1 cellular context compared by ENCODE assay signal in the genomic region with DNA sequence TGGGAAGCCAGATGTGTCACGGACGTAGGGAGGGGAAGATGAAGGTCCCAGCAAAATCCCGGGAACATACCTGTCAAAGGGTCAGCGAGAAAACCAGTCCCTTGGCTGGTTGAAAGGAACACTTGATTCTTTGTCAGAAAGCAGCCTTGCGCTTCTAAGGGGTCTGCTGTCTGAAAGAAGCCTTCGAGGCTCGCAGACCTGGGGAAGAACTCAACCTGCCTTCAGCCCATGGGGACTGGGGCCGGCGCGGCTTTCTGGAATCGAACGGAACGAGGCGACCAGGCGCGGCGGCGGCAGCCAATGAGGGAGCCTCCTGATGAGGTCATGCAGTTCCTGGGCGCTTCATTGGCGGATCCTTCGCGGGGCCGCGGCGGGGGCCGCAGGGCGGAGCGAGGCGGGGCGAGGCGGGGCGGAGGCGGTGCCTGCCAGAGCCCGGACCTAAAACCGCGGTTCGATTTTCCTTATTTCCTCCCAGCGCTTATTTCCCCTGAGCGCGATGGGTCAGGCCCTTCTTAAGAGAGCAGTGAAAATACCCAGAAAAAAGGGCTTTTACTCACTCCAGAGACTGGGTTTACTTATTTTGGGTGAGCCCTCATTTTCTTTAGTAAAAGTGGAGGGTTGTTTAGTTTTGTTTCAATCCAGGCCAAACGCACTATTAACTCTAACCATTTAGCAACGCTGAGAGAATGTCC.
TF ChIP-seq lines count a peak whose summit lies in the region.

No MANE protein-coding gene starts in this region.

TF ChIP-seq in HepG2, 621 proteins besides CTCF, POLR2A, EP300 and RAD21 (continued from another document and continues in another):
- TF ChIP-seq, protein P1, sequence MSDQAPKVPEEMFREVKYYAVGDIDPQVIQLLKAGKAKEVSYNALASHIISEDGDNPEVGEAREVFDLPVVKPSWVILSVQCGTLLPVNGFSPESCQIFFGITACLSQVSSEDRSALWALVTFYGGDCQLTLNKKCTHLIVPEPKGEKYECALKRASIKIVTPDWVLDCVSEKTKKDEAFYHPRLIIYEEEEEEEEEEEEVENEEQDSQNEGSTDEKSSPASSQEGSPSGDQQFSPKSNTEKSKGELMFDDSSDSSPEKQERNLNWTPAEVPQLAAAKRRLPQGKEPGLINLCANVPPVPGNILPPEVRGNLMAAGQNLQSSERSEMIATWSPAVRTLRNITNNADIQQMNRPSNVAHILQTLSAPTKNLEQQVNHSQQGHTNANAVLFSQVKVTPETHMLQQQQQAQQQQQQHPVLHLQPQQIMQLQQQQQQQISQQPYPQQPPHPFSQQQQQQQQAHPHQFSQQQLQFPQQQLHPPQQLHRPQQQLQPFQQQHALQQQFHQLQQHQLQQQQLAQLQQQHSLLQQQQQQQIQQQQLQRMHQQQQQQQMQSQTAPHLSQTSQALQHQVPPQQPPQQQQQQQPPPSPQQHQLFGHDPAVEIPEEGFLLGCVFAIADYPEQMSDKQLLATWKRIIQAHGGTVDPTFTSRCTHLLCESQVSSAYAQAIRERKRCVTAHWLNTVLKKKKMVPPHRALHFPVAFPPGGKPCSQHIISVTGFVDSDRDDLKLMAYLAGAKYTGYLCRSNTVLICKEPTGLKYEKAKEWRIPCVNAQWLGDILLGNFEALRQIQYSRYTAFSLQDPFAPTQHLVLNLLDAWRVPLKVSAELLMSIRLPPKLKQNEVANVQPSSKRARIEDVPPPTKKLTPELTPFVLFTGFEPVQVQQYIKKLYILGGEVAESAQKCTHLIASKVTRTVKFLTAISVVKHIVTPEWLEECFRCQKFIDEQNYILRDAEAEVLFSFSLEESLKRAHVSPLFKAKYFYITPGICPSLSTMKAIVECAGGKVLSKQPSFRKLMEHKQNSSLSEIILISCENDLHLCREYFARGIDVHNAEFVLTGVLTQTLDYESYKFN (CRISPR knock-in tag; conservative IDR thresholded peaks at IDR 0.05): 0 out of 2 replicates have a peak, but pooled peaks have one; percentile 10
- TF ChIP-seq ZNF703 (CRISPR knock-in tag; IDR thresholded peaks at IDR 0.05; ENCODE audit: borderline replicate concordance) (no peak), TRIM24 (CRISPR knock-in tag; IDR thresholded peaks at IDR 0.05) (no peak), NR2F2 (IDR thresholded peaks at IDR 0.05; ENCODE audit: borderline replicate concordance, low read depth) (no peak), CREB1 (IDR thresholded peaks at IDR 0.05) (no peak), CREB1 (CRISPR knock-in tag; IDR thresholded peaks at IDR 0.05) (no peak), ZBTB8A (CRISPR knock-in tag; IDR thresholded peaks at IDR 0.05; ENCODE audit: borderline replicate concordance, low read depth) (no peak), ATAD3A (CRISPR knock-in tag; IDR thresholded peaks at IDR 0.05) (no peak), TBX3 (IDR thresholded peaks at IDR 0.05; ENCODE audit: borderline replicate concordance) (no peak), ZNF614 (CRISPR knock-in tag; IDR thresholded peaks at IDR 0.05; ENCODE audit: borderline replicate concordance) (no peak), FLYWCH1 (CRISPR knock-in tag; IDR thresholded peaks at IDR 0.05) (no peak), ZKSCAN5 (CRISPR knock-in tag; IDR thresholded peaks at IDR 0.05) (no peak), ZNF383 (CRISPR knock-in tag; IDR thresholded peaks at IDR 0.05; ENCODE audit: borderline replicate concordance) (no peak), KDM4B (CRISPR knock-in tag; IDR thresholded peaks at IDR 0.05) (no peak), DPF2 (CRISPR knock-in tag; IDR thresholded peaks at IDR 0.05; ENCODE audit: borderline replicate concordance, low read depth) (no peak), ETV6 (CRISPR knock-in tag; conservative IDR thresholded peaks at IDR 0.05) (no peak), MTA3 (CRISPR knock-in tag; IDR thresholded peaks at IDR 0.05) (no peak), EZH2 (conservative IDR thresholded peaks at IDR 0.05; ENCODE audit: low read depth, low read length) (no peak), ZNF720 (CRISPR knock-in tag; IDR thresholded peaks at IDR 0.05) (no peak), KLF12 (CRISPR knock-in tag; IDR thresholded peaks at IDR 0.05; ENCODE audit: borderline replicate concordance) (no peak), ZNF891 (CRISPR knock-in tag; IDR thresholded peaks at IDR 0.05) (no peak), ZNF790 (CRISPR knock-in tag; IDR thresholded peaks at IDR 0.05; ENCODE audit: borderline replicate concordance) (no peak), ZNF136 (CRISPR knock-in tag; IDR thresholded peaks at IDR 0.05; ENCODE audit: low read depth) (no peak), YEATS2 (CRISPR knock-in tag; IDR thresholded peaks at IDR 0.05; ENCODE audit: borderline replicate concordance) (no peak), WIZ (CRISPR knock-in tag; IDR thresholded peaks at IDR 0.05) (no peak)
- TF ChIP-seq, protein P2, sequence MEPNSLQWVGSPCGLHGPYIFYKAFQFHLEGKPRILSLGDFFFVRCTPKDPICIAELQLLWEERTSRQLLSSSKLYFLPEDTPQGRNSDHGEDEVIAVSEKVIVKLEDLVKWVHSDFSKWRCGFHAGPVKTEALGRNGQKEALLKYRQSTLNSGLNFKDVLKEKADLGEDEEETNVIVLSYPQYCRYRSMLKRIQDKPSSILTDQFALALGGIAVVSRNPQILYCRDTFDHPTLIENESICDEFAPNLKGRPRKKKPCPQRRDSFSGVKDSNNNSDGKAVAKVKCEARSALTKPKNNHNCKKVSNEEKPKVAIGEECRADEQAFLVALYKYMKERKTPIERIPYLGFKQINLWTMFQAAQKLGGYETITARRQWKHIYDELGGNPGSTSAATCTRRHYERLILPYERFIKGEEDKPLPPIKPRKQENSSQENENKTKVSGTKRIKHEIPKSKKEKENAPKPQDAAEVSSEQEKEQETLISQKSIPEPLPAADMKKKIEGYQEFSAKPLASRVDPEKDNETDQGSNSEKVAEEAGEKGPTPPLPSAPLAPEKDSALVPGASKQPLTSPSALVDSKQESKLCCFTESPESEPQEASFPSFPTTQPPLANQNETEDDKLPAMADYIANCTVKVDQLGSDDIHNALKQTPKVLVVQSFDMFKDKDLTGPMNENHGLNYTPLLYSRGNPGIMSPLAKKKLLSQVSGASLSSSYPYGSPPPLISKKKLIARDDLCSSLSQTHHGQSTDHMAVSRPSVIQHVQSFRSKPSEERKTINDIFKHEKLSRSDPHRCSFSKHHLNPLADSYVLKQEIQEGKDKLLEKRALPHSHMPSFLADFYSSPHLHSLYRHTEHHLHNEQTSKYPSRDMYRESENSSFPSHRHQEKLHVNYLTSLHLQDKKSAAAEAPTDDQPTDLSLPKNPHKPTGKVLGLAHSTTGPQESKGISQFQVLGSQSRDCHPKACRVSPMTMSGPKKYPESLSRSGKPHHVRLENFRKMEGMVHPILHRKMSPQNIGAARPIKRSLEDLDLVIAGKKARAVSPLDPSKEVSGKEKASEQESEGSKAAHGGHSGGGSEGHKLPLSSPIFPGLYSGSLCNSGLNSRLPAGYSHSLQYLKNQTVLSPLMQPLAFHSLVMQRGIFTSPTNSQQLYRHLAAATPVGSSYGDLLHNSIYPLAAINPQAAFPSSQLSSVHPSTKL (CRISPR knock-in tag; IDR thresholded peaks at IDR 0.05): no peak; the same call in 1 of the 2 replicates
- TF ChIP-seq, protein P3, sequence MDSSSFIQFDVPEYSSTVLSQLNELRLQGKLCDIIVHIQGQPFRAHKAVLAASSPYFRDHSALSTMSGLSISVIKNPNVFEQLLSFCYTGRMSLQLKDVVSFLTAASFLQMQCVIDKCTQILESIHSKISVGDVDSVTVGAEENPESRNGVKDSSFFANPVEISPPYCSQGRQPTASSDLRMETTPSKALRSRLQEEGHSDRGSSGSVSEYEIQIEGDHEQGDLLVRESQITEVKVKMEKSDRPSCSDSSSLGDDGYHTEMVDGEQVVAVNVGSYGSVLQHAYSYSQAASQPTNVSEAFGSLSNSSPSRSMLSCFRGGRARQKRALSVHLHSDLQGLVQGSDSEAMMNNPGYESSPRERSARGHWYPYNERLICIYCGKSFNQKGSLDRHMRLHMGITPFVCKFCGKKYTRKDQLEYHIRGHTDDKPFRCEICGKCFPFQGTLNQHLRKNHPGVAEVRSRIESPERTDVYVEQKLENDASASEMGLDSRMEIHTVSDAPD (CRISPR knock-in tag; IDR thresholded peaks at IDR 0.05): peak; percentile 73
- TF ChIP-seq, protein P4, sequence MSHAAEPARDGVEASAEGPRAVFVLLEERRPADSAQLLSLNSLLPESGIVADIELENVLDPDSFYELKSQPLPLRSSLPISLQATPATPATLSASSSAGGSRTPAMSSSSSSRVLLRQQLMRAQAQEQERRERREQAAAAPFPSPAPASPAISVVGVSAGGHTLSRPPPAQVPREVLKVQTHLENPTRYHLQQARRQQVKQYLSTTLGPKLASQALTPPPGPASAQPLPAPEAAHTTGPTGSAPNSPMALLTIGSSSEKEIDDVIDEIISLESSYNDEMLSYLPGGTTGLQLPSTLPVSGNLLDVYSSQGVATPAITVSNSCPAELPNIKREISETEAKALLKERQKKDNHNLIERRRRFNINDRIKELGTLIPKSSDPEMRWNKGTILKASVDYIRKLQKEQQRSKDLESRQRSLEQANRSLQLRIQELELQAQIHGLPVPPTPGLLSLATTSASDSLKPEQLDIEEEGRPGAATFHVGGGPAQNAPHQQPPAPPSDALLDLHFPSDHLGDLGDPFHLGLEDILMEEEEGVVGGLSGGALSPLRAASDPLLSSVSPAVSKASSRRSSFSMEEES (CRISPR knock-in tag; IDR thresholded peaks at IDR 0.05): no peak
- TF ChIP-seq, protein P5, sequence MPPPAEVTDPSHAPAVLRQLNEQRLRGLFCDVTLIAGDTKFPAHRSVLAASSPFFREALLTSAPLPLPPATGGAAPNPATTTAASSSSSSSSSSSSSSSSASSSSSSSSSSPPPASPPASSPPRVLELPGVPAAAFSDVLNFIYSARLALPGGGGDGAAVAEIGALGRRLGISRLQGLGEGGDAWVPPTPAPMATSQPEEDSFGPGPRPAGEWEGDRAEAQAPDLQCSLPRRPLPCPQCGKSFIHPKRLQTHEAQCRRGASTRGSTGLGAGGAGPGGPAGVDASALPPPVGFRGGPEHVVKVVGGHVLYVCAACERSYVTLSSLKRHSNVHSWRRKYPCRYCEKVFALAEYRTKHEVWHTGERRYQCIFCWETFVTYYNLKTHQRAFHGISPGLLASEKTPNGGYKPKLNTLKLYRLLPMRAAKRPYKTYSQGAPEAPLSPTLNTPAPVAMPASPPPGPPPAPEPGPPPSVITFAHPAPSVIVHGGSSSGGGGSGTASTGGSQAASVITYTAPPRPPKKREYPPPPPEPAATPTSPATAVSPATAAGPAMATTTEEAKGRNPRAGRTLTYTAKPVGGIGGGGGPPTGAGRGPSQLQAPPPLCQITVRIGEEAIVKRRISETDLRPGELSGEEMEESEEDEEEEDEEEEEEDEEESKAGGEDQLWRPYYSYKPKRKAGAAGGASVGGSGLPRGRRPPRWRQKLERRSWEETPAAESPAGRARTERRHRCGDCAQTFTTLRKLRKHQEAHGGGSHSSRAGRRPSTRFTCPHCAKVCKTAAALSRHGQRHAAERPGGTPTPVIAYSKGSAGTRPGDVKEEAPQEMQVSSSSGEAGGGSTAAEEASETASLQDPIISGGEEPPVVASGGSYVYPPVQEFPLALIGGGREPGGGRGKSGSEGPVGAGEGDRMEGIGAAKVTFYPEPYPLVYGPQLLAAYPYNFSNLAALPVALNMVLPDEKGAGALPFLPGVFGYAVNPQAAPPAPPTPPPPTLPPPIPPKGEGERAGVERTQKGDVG (CRISPR knock-in tag; IDR thresholded peaks at IDR 0.05; ENCODE audit: borderline replicate concordance): no peak
- TF ChIP-seq, protein P6, sequence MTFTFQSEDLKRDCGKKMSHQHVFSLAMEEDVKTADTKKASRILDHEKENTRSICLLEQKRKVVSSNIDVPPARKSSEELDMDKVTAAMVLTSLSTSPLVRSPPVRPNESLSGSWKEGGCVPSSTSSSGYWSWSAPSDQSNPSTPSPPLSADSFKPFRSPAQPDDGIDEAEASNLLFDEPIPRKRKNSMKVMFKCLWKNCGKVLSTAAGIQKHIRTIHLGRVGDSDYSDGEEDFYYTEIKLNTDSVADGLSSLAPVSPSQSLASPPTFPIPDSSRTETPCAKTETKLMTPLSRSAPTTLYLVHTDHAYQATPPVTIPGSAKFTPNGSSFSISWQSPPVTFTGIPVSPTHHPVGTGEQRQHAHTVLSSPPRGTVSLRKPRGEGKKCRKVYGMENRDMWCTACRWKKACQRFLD (CRISPR knock-in tag; IDR thresholded peaks at IDR 0.05; ENCODE audit: borderline replicate concordance): 0 out of 2 replicates have a peak, but pooled peaks have one; percentile 42
- TF ChIP-seq, protein P7, sequence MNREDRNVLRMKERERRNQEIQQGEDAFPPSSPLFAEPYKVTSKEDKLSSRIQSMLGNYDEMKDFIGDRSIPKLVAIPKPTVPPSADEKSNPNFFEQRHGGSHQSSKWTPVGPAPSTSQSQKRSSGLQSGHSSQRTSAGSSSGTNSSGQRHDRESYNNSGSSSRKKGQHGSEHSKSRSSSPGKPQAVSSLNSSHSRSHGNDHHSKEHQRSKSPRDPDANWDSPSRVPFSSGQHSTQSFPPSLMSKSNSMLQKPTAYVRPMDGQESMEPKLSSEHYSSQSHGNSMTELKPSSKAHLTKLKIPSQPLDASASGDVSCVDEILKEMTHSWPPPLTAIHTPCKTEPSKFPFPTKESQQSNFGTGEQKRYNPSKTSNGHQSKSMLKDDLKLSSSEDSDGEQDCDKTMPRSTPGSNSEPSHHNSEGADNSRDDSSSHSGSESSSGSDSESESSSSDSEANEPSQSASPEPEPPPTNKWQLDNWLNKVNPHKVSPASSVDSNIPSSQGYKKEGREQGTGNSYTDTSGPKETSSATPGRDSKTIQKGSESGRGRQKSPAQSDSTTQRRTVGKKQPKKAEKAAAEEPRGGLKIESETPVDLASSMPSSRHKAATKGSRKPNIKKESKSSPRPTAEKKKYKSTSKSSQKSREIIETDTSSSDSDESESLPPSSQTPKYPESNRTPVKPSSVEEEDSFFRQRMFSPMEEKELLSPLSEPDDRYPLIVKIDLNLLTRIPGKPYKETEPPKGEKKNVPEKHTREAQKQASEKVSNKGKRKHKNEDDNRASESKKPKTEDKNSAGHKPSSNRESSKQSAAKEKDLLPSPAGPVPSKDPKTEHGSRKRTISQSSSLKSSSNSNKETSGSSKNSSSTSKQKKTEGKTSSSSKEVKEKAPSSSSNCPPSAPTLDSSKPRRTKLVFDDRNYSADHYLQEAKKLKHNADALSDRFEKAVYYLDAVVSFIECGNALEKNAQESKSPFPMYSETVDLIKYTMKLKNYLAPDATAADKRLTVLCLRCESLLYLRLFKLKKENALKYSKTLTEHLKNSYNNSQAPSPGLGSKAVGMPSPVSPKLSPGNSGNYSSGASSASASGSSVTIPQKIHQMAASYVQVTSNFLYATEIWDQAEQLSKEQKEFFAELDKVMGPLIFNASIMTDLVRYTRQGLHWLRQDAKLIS (CRISPR knock-in tag; IDR thresholded peaks at IDR 0.05): no peak
- TF ChIP-seq, protein P8, sequence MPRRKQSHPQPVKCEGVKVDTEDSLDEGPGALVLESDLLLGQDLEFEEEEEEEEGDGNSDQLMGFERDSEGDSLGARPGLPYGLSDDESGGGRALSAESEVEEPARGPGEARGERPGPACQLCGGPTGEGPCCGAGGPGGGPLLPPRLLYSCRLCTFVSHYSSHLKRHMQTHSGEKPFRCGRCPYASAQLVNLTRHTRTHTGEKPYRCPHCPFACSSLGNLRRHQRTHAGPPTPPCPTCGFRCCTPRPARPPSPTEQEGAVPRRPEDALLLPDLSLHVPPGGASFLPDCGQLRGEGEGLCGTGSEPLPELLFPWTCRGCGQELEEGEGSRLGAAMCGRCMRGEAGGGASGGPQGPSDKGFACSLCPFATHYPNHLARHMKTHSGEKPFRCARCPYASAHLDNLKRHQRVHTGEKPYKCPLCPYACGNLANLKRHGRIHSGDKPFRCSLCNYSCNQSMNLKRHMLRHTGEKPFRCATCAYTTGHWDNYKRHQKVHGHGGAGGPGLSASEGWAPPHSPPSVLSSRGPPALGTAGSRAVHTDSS (CRISPR knock-in tag; conservative IDR thresholded peaks at IDR 0.05): no peak
- TF ChIP-seq, protein P9, sequence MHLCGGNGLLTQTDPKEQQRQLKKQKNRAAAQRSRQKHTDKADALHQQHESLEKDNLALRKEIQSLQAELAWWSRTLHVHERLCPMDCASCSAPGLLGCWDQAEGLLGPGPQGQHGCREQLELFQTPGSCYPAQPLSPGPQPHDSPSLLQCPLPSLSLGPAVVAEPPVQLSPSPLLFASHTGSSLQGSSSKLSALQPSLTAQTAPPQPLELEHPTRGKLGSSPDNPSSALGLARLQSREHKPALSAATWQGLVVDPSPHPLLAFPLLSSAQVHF (CRISPR knock-in tag; IDR thresholded peaks at IDR 0.05): no peak
